In genomic region chr10:37474645-37475044, GRCh38 we compare ENCODE assay signal across 35 cellular contexts.
"Had no signal": no experiment of that assay in that cellular context is flagged by ENCODE, and none has a peak within 500 bp of the region (broad histone marks: within the 10 kb centered on the region; RNA-seq: fewer than 3 reads in every experiment).

No MANE protein-coding gene starts in this region.

- DNase-seq: Karpas-422, Kasumi-1, MG63, MM.1S, MV-4-11, NCI-H1048, NCI-H1092, NCI-H1092 treated with DMSO at 0.1 percent for 48 hours, NCI-H1105, NCI-H1105 treated with DMSO at 0.1 percent for 48 hours, NCI-H1417, NCI-H1417 treated with DMSO at 0.1 percent for 48 hours, NCI-H1436, NCI-H1436 treated with DMSO at 0.1 percent for 48 hours, NCI-H146, NCI-H1694, NCI-H1694 treated with DMSO at 0.1 percent for 48 hours, NCI-H187, NCI-H187 treated with DMSO at 0.1 percent for 48 hours, NCI-H1930, NCI-H2029, NCI-H2029 treated with DMSO at 0.1 percent for 48 hours, NCI-H2081, NCI-H2081 treated with DMSO at 0.1 percent for 48 hours, NCI-H2107, NCI-H2171, NCI-H2171 treated with DMSO at 0.1 percent for 48 hours, NCI-H2227 treated with DMSO at 0.1 percent for 48 hours, NCI-H226, NCI-H345, NCI-H446, NCI-H446 treated with DMSO at 0.1 percent for 48 hours, NCI-H510A, NCI-H510A treated with DMSO at 0.1 percent for 48 hours, NCI-H524 had no signal

- H3K4me3 ChIP-seq: MG63 had no signal

- H3K9me3 ChIP-seq: MG63 had no signal

- H3K36me3 ChIP-seq: MG63 had no signal
